In the genomic region with DNA sequence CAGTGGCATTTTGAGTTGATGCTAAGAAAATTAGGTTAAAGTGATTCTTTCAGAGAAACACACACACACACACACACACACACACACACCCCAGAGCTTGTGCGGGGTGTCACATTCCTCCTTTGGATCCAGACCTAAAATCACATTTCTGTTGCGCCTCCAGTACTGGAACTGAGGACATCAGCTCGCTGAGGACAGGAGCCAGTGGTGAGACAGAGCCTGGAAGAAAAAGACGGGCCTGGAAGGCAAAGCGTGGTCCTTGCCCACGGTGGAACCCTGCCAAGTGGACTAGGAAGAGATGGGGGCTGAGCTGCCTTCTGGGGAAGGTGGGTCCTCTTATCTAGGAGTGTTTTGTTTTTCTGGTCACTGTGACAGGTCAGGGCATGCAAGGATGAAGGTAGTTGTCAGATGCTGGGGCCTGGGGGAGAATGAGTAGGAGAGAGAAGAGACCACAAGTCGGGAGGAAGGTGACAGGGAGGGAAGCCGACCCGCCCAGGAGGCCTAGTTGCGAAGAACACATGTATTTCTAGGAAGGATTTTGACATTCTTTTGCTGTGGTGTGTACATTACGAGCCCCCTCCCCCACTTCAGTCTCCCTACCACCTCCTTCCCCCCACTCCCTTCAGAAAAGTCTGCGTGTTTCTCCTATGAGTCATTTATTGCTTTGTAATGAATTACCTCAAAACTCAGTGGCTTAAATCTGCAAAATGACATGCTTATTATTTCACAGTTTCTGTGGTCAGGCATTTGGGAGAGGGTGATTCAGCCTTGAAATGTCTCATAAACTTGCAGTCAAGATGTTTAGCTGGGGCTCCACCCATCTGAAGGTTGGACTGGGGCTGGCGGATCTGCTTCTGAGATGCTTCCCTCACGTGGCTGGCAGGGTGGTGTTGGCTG, we compare ENCODE assay signal across 9 cellular contexts. TPM values are rescaled to one million over a fixed set of nuclear protein-coding genes. Genes with fewer than 3 reads are reported as not detected.
DNase-seq lines count a peak whose midpoint lies in the region; ATAC-seq and TF ChIP-seq lines count a peak whose summit lies in the region.
"Had no signal": no experiment of that assay in that cellular context is flagged by ENCODE, and none has a peak within 500 bp of the region (broad histone marks: within the 10 kb centered on the region; RNA-seq: fewer than 3 reads in every experiment).

No MANE protein-coding gene starts in this region.

- POLR2A ChIA-PET in naive thymus-derived CD8-positive, alpha-beta T cell (lab: Charles Lee), result interaction anchor here (0.7 to 1.0 kb wide), 3 partner anchors 25 to 147 kb away, joined by 3 to 4 read pairs (median 3); no protein-coding TSS in a partner anchor

- DNase-seq in activated CD4-positive, CD25-positive, alpha-beta regulatory T cell (lab: John Stamatoyannopoulos, UW), result no peak
- DNase-seq in RPMI7951 (ENCODE audit: low read depth) (peak; percentile 98), choroid plexus epithelial cell (ENCODE audit: low read depth) (peak; percentile 98), NCI-H187 treated with DMSO at 0.1 percent for 48 hours (lab: John Stamatoyannopoulos, UW) (no peak), T-helper 17 cell (no peak)
- DNase-seq in stimulated activated CD4-positive, alpha-beta T cell treated with anti-CD3 and anti-CD28 coated beads, Interleukin-4, amount 100 ng/mL, for 48 hours (ENCODE audit: low read depth in 2 of 2), result peak; percentile 30 to 52
- no peak for DNase-seq in naive thymus-derived CD8-positive, alpha-beta T cell

- peaks cover 12 to 17% (median 14%) of the 10 kb centered on the region in 4 donors for H3K4me1 Mint-ChIP-seq in naive thymus-derived CD8-positive, alpha-beta T cell
- peaks cover 10% of the 10 kb centered on the region for H3K4me1 Mint-ChIP-seq in T-helper 17 cell

- H3K9me3 Mint-ChIP-seq in naive thymus-derived CD8-positive, alpha-beta T cell, result peaks cover 0 to 2% (median 0%) of the 10 kb centered on the region in 9 donors

- H3K4me3 Mint-ChIP-seq in naive thymus-derived CD8-positive, alpha-beta T cell, result peak overlapping the region in 1 of 10 donors; percentile 16
- no peak overlapping the region for H3K4me3 Mint-ChIP-seq in T-helper 17 cell

- H3K27me3 Mint-ChIP-seq in naive thymus-derived CD8-positive, alpha-beta T cell, result peaks cover 25 to 50% (median 36%) of the 10 kb centered on the region in 5 donors
- H3K27me3 Mint-ChIP-seq in T-helper 17 cell, result peaks cover 59% of the 10 kb centered on the region

- no peak overlapping the region for H3K4me3 ChIP-seq in choroid plexus epithelial cell (ENCODE audit: low read depth, low read length)

- H3K36me3 Mint-ChIP-seq in naive thymus-derived CD8-positive, alpha-beta T cell, result no peaks in the 10 kb centered on the region
- peaks cover 11% of the 10 kb centered on the region for H3K36me3 Mint-ChIP-seq in T-helper 17 cell (ENCODE audit: low read depth)

- H3K9me3 ChIP-seq in T-helper 17 cell (ENCODE audit: control insufficient read depth, low read length, poor library complexity, severe bottlenecking), result no peaks in the 10 kb centered on the region

- H3K27ac Mint-ChIP-seq in naive thymus-derived CD8-positive, alpha-beta T cell, result peak overlapping the region in 1 of 10 donors; percentile 27
- no peak overlapping the region for H3K27ac Mint-ChIP-seq in T-helper 17 cell

- TF ChIP-seq CTCF in choroid plexus epithelial cell (conservative IDR thresholded peaks at IDR 0.05; ENCODE audit: low read depth, low read length), result no peak

- peak; percentile 91 to 93 for ATAC-seq in activated CD4-positive, CD25-positive, alpha-beta regulatory T cell treated with anti-CD3 and anti-CD28 coated beads, Interleukin-2, amount 50 U/mL, for 24 hours
- ATAC-seq in naive thymus-derived CD8-positive, alpha-beta T cell, result no peak
- no peak for ATAC-seq in T-helper 17 cell

RNA-seq across cellular contexts. Expression of a gene that starts 4.8 kb away (rescaled TPM):
- under 0.01 TPM in 1 of 2 replicates, not detected in the other for total RNA-seq in RPMI7951 (2014; rRNA removed; shearing (Covaris generic))
- total RNA-seq in naive thymus-derived CD8-positive, alpha-beta T cell, result under 1 TPM; 0.55 to 0.88 TPM
- polyA plus RNA-seq in naive thymus-derived CD8-positive, alpha-beta T cell, result not detected
- under 1 TPM; 0.10 to 0.12 TPM for total RNA-seq in T-helper 17 cell
- total RNA-seq: mesenteric fat pad had no signal

RNA-seq across cellular contexts. Expression of a gene that starts 54.1 kb away (rescaled TPM):
- total RNA-seq in RPMI7951 (2014; rRNA removed; shearing (Covaris generic)), result not detected in 2 replicates
- total RNA-seq in naive thymus-derived CD8-positive, alpha-beta T cell, result 100 to 1,000 TPM; 233 to 235 TPM
- polyA plus RNA-seq in naive thymus-derived CD8-positive, alpha-beta T cell, result 100 to 1,000 TPM; 290 to 401 (median 329) TPM
- 100 to 1,000 TPM; 139 to 150 TPM for total RNA-seq in T-helper 17 cell

Comparison
In these comparisons a context has a peak if more than half of its experiments do, and no peak if none do; other contexts are left out.
1. ATAC-seq: peak in activated CD4-positive, CD25-positive, alpha-beta regulatory T cell treated with anti-CD3 and anti-CD28 coated beads, Interleukin-2, amount 50 U/mL, for 24 hours (2 of 2); none in naive thymus-derived CD8-positive, alpha-beta T cell (0 of 2) and T-helper 17 cell (single experiment).
2. DNase-seq: peak in RPMI7951 (single experiment), choroid plexus epithelial cell (single experiment) and stimulated activated CD4-positive, alpha-beta T cell treated with anti-CD3 and anti-CD28 coated beads, Interleukin-4, amount 100 ng/mL, for 48 hours (2 of 2); none in activated CD4-positive, CD25-positive, alpha-beta regulatory T cell (0 of 4), naive thymus-derived CD8-positive, alpha-beta T cell (0 of 10), NCI-H187 treated with DMSO at 0.1 percent for 48 hours (single experiment) and T-helper 17 cell (0 of 3).
3. RNA of a gene that starts 54.1 kb away (total RNA-seq): 233 to 235 TPM in naive thymus-derived CD8-positive, alpha-beta T cell and 139 to 150 TPM in T-helper 17 cell; not detected in RPMI7951; every median in the first group is over 100 times any median in the second.